8 cellular contexts compared by ENCODE assay signal in genomic region chr5:35478856-35479682, GRCh38.
DNase-seq lines count a peak whose midpoint lies in the region; ATAC-seq, FAIRE-seq and TF ChIP-seq lines count a peak whose summit lies in the region.

No MANE protein-coding gene starts in this region.

- TF ChIP-seq POLR2A in GM12891 (IDR thresholded peaks at IDR 0.05; ENCODE audit: low read depth, low read length) = no peak

- no peaks in the 10 kb centered on the region for H4K20me1 ChIP-seq in osteoblast (ENCODE audit: insufficient read depth, low read length)

- no peak overlapping the region for H3K27ac ChIP-seq in RWPE1
- peak overlapping the region; percentile 65 for H3K27ac ChIP-seq in osteoblast (ENCODE audit: low read depth, low read length)

- TF ChIP-seq CTCF in RWPE1 (conservative IDR thresholded peaks at IDR 0.05; ENCODE audit: low read depth) (no peak), epithelial cell of esophagus (IDR thresholded peaks at IDR 0.05; ENCODE audit: insufficient read depth, low read depth, low read length, missing control alignments) (no peak), osteoblast (IDR thresholded peaks at IDR 0.05; ENCODE audit: extremely low read depth, low read depth, low read length) (no peak)

- no peaks in the 10 kb centered on the region for H3K36me3 ChIP-seq in osteoblast (ENCODE audit: insufficient read depth, low read length)

- H3K4me2 ChIP-seq in osteoblast (ENCODE audit: insufficient read depth, low read length) = peak overlapping the region; percentile 87

- H3K4me1 ChIP-seq in osteoblast (ENCODE audit: insufficient read depth, low read length) = peaks cover 6% of the 10 kb centered on the region

- CTCF ChIA-PET in RWPE1 (lab: Yijun Ruan, JAX) = interaction anchor here (0.6 to 1.2 kb wide), 5 partner anchors 11 to 1728 kb away, joined by 3 to 6 read pairs (median 3); no protein-coding TSS in a partner anchor

- FAIRE-seq in GM12891 (lab: Jason Lieb, UNC) = no peak

- no peaks in the 10 kb centered on the region for H3K27me3 ChIP-seq in osteoblast (ENCODE audit: insufficient read depth, low read length)

- peak overlapping the region; percentile 98 for H2AFZ ChIP-seq in osteoblast (ENCODE audit: low read length)

- peak overlapping the region; percentile 36 for H3K4me3 ChIP-seq in epithelial cell of esophagus (ENCODE audit: low read length)
- H3K4me3 ChIP-seq in osteoblast (ENCODE audit: insufficient read depth, low read length) = peak overlapping the region; percentile 73

- no peaks in the 10 kb centered on the region for H3K9me3 ChIP-seq in osteoblast (ENCODE audit: low read depth, low read length)

- POLR2A ChIA-PET in RWPE1 (lab: Yijun Ruan, JAX; ENCODE audit: low non-redundant PET) = no interaction called here

- H3K79me2 ChIP-seq in osteoblast (ENCODE audit: insufficient read depth, low read length) = no peaks in the 10 kb centered on the region

- DNase-seq in DMS53 (lab: John Stamatoyannopoulos, UW) = peak; percentile 58
- DNase-seq in RWPE1 (ENCODE audit: low spot score) = peak; percentile 32
- DNase-seq in epithelial cell of esophagus (ENCODE audit: low read depth) = peak; percentile 50
- DNase-seq in osteoblast (ENCODE audit: insufficient read length, low spot score, missing footprints) = peak; percentile 74
- no peak for DNase-seq in GM12891 (ENCODE audit: insufficient read length, low spot score)
- DNase-seq in COR-L47 (lab: John Stamatoyannopoulos, UW) = no peak
- DNase-seq in activated CD4-positive, CD25-positive, alpha-beta regulatory T cell (lab: John Stamatoyannopoulos, UW) = no peak

- ATAC-seq in HG02610 (IDR thresholded peaks at IDR 0.05; ENCODE audit: unreplicated experiment) = peak; percentile 73

TF ChIP-seq in GM12891, 5 proteins besides CTCF, POLR2A, EP300 and RAD21:
- TF ChIP-seq POLR2AphosphoS5 (IDR thresholded peaks at IDR 0.05; ENCODE audit: low read depth, low read length) = no peak
- no peak for TF ChIP-seq POU2F2 (IDR thresholded peaks at IDR 0.05; ENCODE audit: low read depth, low read length)
- no peak for TF ChIP-seq TAF1 (IDR thresholded peaks at IDR 0.05; ENCODE audit: low read depth, low read length)
- TF ChIP-seq PAX5 (IDR thresholded peaks at IDR 0.05; ENCODE audit: insufficient read depth, low read length, severe bottlenecking) = no peak
- no peak for TF ChIP-seq SPI1 (IDR thresholded peaks at IDR 0.05; ENCODE audit: low read depth, low read length)

Comparison
In these comparisons a context has a peak if more than half of its experiments do, and no peak if none do; other contexts are left out.
1. DNase-seq: peak in DMS53 (single experiment), RWPE1 (single experiment), epithelial cell of esophagus (single experiment) and osteoblast (single experiment); none in GM12891 (single experiment), COR-L47 (single experiment) and activated CD4-positive, CD25-positive, alpha-beta regulatory T cell (0 of 4).